1 cellular context compared by ENCODE assay signal in genomic region chr12:19461986-19462385, GRCh38.
TF ChIP-seq lines count a peak whose summit lies in the region.

No MANE protein-coding gene starts in this region.

TF ChIP-seq in WTC11, 78 proteins besides CTCF, POLR2A, EP300 and RAD21 (continued from another document):
- TF ChIP-seq ZSCAN18 (CRISPR knock-in tag; IDR thresholded peaks at IDR 0.05) (no peak), OVOL2 (CRISPR knock-in tag; IDR thresholded peaks at IDR 0.05; ENCODE audit: borderline replicate concordance) (no peak), CREM (CRISPR knock-in tag; IDR thresholded peaks at IDR 0.05) (no peak), ZNF425 (CRISPR knock-in tag; conservative IDR thresholded peaks at IDR 0.05) (no peak), ZNF396 (CRISPR knock-in tag; IDR thresholded peaks at IDR 0.05; ENCODE audit: borderline replicate concordance) (no peak), ARID4B (CRISPR knock-in tag; IDR thresholded peaks at IDR 0.05; ENCODE audit: borderline replicate concordance) (no peak), EMX1 (CRISPR knock-in tag; IDR thresholded peaks at IDR 0.05) (no peak), ZNF232 (CRISPR knock-in tag; IDR thresholded peaks at IDR 0.05) (no peak), NR1H2 (CRISPR knock-in tag; IDR thresholded peaks at IDR 0.05) (no peak), ZNF671 (CRISPR knock-in tag; IDR thresholded peaks at IDR 0.05) (no peak), IRF2 (CRISPR knock-in tag; IDR thresholded peaks at IDR 0.05; ENCODE audit: borderline replicate concordance, low read depth) (no peak)
